In the genomic region with DNA sequence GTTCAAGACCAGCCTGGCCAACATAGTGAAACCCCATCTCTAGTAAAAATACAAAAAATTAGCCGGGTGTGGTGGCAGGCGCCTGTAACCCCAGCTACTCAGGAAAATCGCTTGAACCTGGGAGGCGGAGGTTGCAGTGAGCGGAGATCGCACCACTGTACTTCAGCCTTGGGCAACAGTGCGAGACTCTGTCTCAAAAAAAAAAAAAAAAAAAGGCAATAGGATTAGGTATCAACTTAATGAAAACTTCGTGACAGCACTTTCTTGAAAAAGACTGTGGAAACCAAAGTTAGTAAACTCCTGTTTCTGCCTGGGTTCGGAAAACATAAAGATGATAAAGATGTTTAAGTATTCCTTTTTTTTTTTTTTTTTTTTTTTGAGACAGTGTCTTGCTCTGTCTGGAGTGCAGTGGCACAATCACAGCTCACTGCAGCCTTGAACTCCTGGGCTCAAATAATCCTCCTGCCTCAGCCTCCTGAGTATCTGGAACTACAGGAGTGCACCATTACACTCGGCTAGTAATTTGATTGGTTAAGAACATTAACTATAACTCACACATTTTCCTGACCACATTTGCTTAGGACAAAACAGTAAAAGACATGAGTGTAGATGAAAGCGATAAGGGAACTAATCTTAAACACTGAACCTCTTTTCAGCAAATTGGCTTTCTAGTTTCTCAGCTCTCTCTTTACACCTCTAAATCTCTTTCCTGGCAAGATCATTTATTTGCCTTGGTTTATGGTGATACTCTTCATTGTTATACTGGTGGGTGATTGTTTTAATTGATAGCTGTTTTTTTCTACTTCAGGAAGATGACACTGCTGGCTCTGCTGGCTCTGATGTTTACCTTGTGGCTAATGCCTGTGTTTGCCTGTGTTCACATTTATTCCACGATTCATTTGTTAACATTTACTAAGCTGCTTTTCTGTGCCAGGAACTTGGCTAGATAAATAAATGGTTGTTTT, we compare ENCODE assay signal across 1 cellular context.
TF ChIP-seq lines count a peak whose summit lies in the region.

No MANE protein-coding gene starts in this region.

TF ChIP-seq in H1, 55 proteins besides CTCF, POLR2A, EP300 and RAD21:
- no peak for TF ChIP-seq CEBPB (IDR thresholded peaks at IDR 0.05; ENCODE audit: low read depth, low read length)
